28 cellular contexts compared by ENCODE assay signal in the genomic region with DNA sequence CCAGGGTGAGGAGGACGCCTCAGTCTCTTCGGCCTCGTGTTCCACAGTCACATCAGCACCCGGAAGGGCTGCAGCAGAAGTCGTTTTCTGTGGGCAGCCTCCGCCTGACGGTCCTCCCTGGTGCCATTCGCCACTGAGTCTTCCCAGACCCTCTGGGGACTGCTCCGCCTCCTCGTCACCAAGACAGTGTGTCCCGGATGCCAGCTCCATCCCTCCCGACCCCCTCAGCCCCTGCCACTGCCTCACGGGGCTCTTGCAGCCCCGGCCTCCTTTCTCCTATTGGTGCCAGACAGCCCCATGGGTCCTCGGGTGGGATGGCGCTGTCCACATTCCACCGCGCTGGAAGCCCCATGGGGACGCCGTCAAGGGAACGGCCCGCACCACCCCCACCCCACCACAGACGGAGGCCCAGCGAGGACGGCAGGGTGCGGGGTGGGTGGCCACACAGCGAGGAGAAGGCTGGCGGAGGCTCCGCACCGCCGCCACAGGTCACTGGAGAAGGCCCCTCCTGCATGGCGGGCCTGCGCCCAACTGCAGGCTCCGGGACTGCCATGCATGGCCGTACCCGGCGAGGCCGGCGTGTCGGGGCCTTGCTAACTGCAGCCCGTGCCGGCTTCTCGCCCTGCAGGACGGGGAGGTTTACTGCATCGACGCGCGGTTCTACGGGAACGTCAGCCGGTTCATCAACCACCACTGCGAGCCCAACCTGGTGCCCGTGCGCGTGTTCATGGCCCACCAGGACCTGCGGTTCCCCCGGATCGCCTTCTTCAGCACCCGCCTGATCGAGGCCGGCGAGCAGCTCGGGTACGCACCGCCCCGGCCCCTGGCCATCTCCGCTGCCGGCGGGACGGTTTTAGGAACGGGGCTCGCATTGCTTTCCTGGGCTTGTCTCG. TPM values are rescaled to one million over a fixed set of nuclear protein-coding genes. Genes with fewer than 3 reads are reported as not detected.
DNase-seq lines count a peak whose midpoint lies in the region; ATAC-seq, FAIRE-seq and TF ChIP-seq lines count a peak whose summit lies in the region.
"Had no signal": no experiment of that assay in that cellular context is flagged by ENCODE, and none has a peak within 500 bp of the region (broad histone marks: within the 10 kb centered on the region; RNA-seq: fewer than 3 reads in every experiment).

No MANE protein-coding gene starts in this region.

- no peak overlapping the region for H4K91ac ChIP-seq in H1 (replicated peaks; ENCODE audit: insufficient read length, low read length)
- H4K91ac ChIP-seq in H9 (ENCODE audit: insufficient read length, low read depth, low read length): no peak overlapping the region

- no peak for TF ChIP-seq RAD21 in H1 (IDR thresholded peaks at IDR 0.05 in 1 of 2, conservative IDR thresholded peaks at IDR 0.05 in 1 of 2; ENCODE audit: low read depth in 2 of 2, low read length in 2 of 2)

- H3K4ac ChIP-seq in H1 (replicated peaks; ENCODE audit: insufficient read length, low read depth, low read length): no peak overlapping the region
- no peak overlapping the region for H3K4ac ChIP-seq in H9 (ENCODE audit: low read depth, low read length)

- in situ Hi-C loops in Panc1 (cut with HindIII; ENCODE audit: low pct_unique_long_range_greater_than_20kb, low sequenced_read_pairs): no loop called here

- H3K27me3 ChIP-seq in GM23338 (ENCODE audit: insufficient read depth) (no peaks in the 10 kb centered on the region), Panc1 (ENCODE audit: control insufficient read depth, insufficient read depth, low read length) (no peaks in the 10 kb centered on the region), H1 (replicated peaks in 1 of 4; ENCODE audit: control insufficient read depth in 3 of 4, extremely low read depth in 1 of 4, insufficient read depth in 3 of 4, low read length in 3 of 4) (no peaks in the 10 kb centered on the region), H9 (ENCODE audit: insufficient read depth, low read length) (no peaks in the 10 kb centered on the region)
- H3K27me3 ChIP-seq: BLaER1 treated with 17β-estradiol and CSF1 and Interleukin-3, amounts not matched to agents 10 nM and 100 nM had no signal

- H3K23me2 ChIP-seq in H1 (ENCODE audit: low read depth, low read length) (no peaks in the 10 kb centered on the region), H9 (ENCODE audit: insufficient read length, low read depth, low read length, poor library complexity, severe bottlenecking) (no peaks in the 10 kb centered on the region)

- no peak overlapping the region for H3K4me3 Mint-ChIP-seq in GM23338
- no peak overlapping the region for H3K4me3 Mint-ChIP-seq in H9
- no peak overlapping the region for H3K4me3 Mint-ChIP-seq in T-cell
- H3K4me3 Mint-ChIP-seq: CD4-positive, alpha-beta T cell had no signal

- H2AFZ ChIP-seq in GM23338: no peak overlapping the region
- no peak overlapping the region for H2AFZ ChIP-seq in H1 (ENCODE audit: low read length)
- no peak overlapping the region for H2AFZ ChIP-seq in H9 (ENCODE audit: low read length)

- H3K79me2 ChIP-seq in GM23338 (replicated peaks; ENCODE audit: insufficient read depth) (peaks cover 17% of the 10 kb centered on the region), H1 (ENCODE audit: control insufficient read depth in 1 of 2, insufficient read depth in 2 of 2, low read length in 2 of 2) (peaks cover 0 to 5% of the 10 kb centered on the region in 2 experiments; a peak in 1 of 4 replicates), H9 (ENCODE audit: insufficient read depth, low read length) (no peaks in the 10 kb centered on the region)

- peaks cover 4% of the 10 kb centered on the region; the same call in 1 of the 2 replicates for H3F3A ChIP-seq in GM23338 (replicated peaks; ENCODE audit: low read depth)

- H3K27ac Mint-ChIP-seq in GM23338 (no peak overlapping the region), H9 (no peak overlapping the region), T-cell (no peak overlapping the region)
- H3K27ac Mint-ChIP-seq: CD4-positive, alpha-beta T cell had no signal

- ATAC-seq in GM23338: peak; percentile 21
- ATAC-seq in Panc1: 0 out of 2 replicates have a peak, but pooled peaks have one; percentile 39
- no peak for ATAC-seq in sciatic nerve
- no peak for ATAC-seq in T-cell (replicated peaks in 1 of 4)
- no peak for ATAC-seq in GM19463 (IDR thresholded peaks at IDR 0.05; ENCODE audit: unreplicated experiment)
- ATAC-seq: A549 had no signal

- POLR2A ChIA-PET in Panc1 (lab: Charles Lee) (no interaction called here), H1 (lab: Charles Lee; ENCODE audit: partially characterized antibody) (no interaction called here), T-cell (lab: Charles Lee) (no interaction called here)

- H2AK5ac ChIP-seq in H1 (ENCODE audit: low read depth, low read length): no peak overlapping the region
- H2AK5ac ChIP-seq in H9 (ENCODE audit: insufficient read length, low read length): no peak overlapping the region

- BruUV-seq in Panc1 (replicated peaks; lab: Mats Ljungman, UMichigan): no TSS peak

- TF ChIP-seq POLR2A in H1 (IDR thresholded peaks at IDR 0.05; ENCODE audit: control extremely low read depth in 1 of 2, low read depth in 2 of 2, low read length in 2 of 2): no peak

- H3K4me3 ChIP-seq in GM23338 (no peak overlapping the region), Panc1 (ENCODE audit: low read depth in 2 of 2, low read length in 2 of 2) (no peak overlapping the region), H1 (ENCODE audit: extremely low read depth in 1 of 4, insufficient read depth in 2 of 4, low read depth in 3 of 4, low read length in 4 of 4) (no peak overlapping the region)
- H3K4me3 ChIP-seq: A549; BLaER1 treated with 17β-estradiol and CSF1 and Interleukin-3, amounts not matched to agents 10 nM and 100 nM had no signal

- H3K4me1 Mint-ChIP-seq in GM23338 (no peaks in the 10 kb centered on the region; the same call in 2 of the 3 replicates), H9 (no peaks in the 10 kb centered on the region), T-cell (peaks cover 0 to 5% (median 0%) of the 10 kb centered on the region in 3 donors)

- no peak for FAIRE-seq in H1 (lab: Jason Lieb, UNC)
- FAIRE-seq: A549, D721Med, H54 had no signal

- no peaks in the 10 kb centered on the region; the same call in 2 of the 3 replicates for H3K9me3 Mint-ChIP-seq in GM23338
- 0 out of 5 replicates have a peak, but pooled peaks cover 0 to 2% of the 10 kb centered on the region in 2 experiments for H3K9me3 Mint-ChIP-seq in H9
- H3K9me3 Mint-ChIP-seq in T-cell: no peaks in the 10 kb centered on the region
- H3K9me3 Mint-ChIP-seq: CD4-positive, alpha-beta T cell had no signal

- H3K9ac ChIP-seq in H1 (replicated peaks in 1 of 4; ENCODE audit: extremely low read depth in 1 of 4, low read depth in 3 of 4, low read length in 3 of 4): no peak overlapping the region
- no peak overlapping the region for H3K9ac ChIP-seq in H9 (ENCODE audit: extremely low read depth, insufficient read length, low read length)
- H3K9ac ChIP-seq: BLaER1 treated with 17β-estradiol and CSF1 and Interleukin-3, amounts not matched to agents 10 nM and 100 nM; KMS-11; SK-N-SH had no signal

- intact Hi-C loops in Panc1 (cut with micrococcal nuclease; ENCODE audit: unreplicated experiment) (no loop called here), sciatic nerve (cut with DNase I) (no loop called here), head of caudate nucleus (cut with DNase I) (no loop called here)

- TF ChIP-seq EP300 in H1 (IDR thresholded peaks at IDR 0.05; ENCODE audit: borderline replicate concordance in 1 of 2, low read depth in 2 of 2, low read length in 2 of 2): no peak

- H3K27me3 Mint-ChIP-seq in GM23338 (ENCODE audit: insufficient read depth, low read depth, poor library complexity) (peaks cover 5% of the 10 kb centered on the region), H9 (ENCODE audit: low read depth) (no peaks in the 10 kb centered on the region), T-cell (no peaks in the 10 kb centered on the region)
- H3K27me3 Mint-ChIP-seq: CD4-positive, alpha-beta T cell had no signal

- H3K56ac ChIP-seq in H1 (replicated peaks; ENCODE audit: insufficient read length, low read depth, low read length): no peak overlapping the region
- H3K56ac ChIP-seq in H9 (ENCODE audit: insufficient read length, low read depth, low read length): no peak overlapping the region

- H3K79me1 ChIP-seq in H1 (ENCODE audit: low read depth, low read length): no peaks in the 10 kb centered on the region; the same call in 1 of the 2 replicates
- H3K79me1 ChIP-seq in H9 (ENCODE audit: insufficient read depth, low read depth, low read length, poor library complexity, severe bottlenecking): no peaks in the 10 kb centered on the region

- H3K4me1 ChIP-seq in GM23338 (ENCODE audit: insufficient read depth) (no peaks in the 10 kb centered on the region; the same call in 1 of the 2 replicates), Panc1 (ENCODE audit: control insufficient read depth, insufficient read depth, low read length) (no peaks in the 10 kb centered on the region), H1 (replicated peaks in 1 of 4; ENCODE audit: control insufficient read depth in 3 of 4, insufficient read depth in 4 of 4, low read length in 3 of 4) (no peaks in the 10 kb centered on the region; a peak in 1 of 7 replicates), H9 (ENCODE audit: insufficient read depth, low read length) (no peaks in the 10 kb centered on the region)
- H3K4me1 ChIP-seq: A549 had no signal

- no peak overlapping the region for H2BK20ac ChIP-seq in H1 (ENCODE audit: low read length)
- H2BK20ac ChIP-seq in H9 (ENCODE audit: low read depth, low read length, poor library complexity, severe bottlenecking): no peak overlapping the region

- H3K27ac ChIP-seq in GM23338 (ENCODE audit: low read depth) (no peak overlapping the region), Panc1 (ENCODE audit: low read length) (no peak overlapping the region), H1 (ENCODE audit: low read depth, low read length) (no peak overlapping the region), H9 (ENCODE audit: insufficient read length, low read depth, low read length) (no peak overlapping the region)
- H3K27ac ChIP-seq: A549; BLaER1 treated with 17β-estradiol and CSF1 and Interleukin-3, amounts not matched to agents 10 nM and 100 nM; KMS-11; RWPE1 had no signal

- H3K36me3 ChIP-seq in GM23338 (ENCODE audit: insufficient read depth): peaks cover 7% of the 10 kb centered on the region; the same call in 1 of the 2 replicates
- no peaks in the 10 kb centered on the region for H3K36me3 ChIP-seq in Panc1 (ENCODE audit: control insufficient read depth, insufficient read depth, low read length)
- H3K36me3 ChIP-seq in H1 (ENCODE audit: control insufficient read depth in 2 of 4, insufficient read depth in 4 of 4, low read length in 3 of 4): peaks cover 5 to 25% (median 8%) of the 10 kb centered on the region in 4 experiments; a peak in 7 of 8 replicates

- CTCF ChIA-PET in Panc1 (lab: Charles Lee): no interaction called here
- CTCF ChIA-PET in H1 (lab: Charles Lee; ENCODE audit: partially characterized antibody): interaction anchor here (0.6 to 0.7 kb wide), 2 partner anchors 47 to 143 kb away, joined by 3 read pairs; no protein-coding TSS in a partner anchor
- CTCF ChIA-PET in T-cell (lab: Charles Lee): no interaction called here

- DNase-seq in GM23338 (ENCODE audit: low spot score): peak; percentile 45
- no peak for DNase-seq in Panc1 (ENCODE audit: low read depth, low spot score)
- no peak for DNase-seq in H1 (ENCODE audit: low read depth in 1 of 2, low spot score in 2 of 2)
- peak; percentile 50 for DNase-seq in sciatic nerve (ENCODE audit: low spot score)
- DNase-seq in H9: no peak
- DNase-seq in head of caudate nucleus: no peak
- DNase-seq in T-cell: no peak
- DNase-seq: AML-193; CD4-positive, alpha-beta T cell; DMS53; IMR-90; NCI-H1048; NCI-H1417; NCI-H1694; NCI-H2029 treated with DMSO at 0.1 percent for 48 hours; NCI-H2227 treated with DMSO at 0.1 percent for 48 hours; NCI-H526 treated with DMSO at 0.1 percent for 48 hours; SIG-M5; SK-N-SH; SW 1271 had no signal

- 96% methylated on average over 53 of the region's 73 CpGs; no CpG with 5 or more reads in 1 of the 2 experiments for WGBS in H1 (ENCODE audit: extremely low coverage in 1 of 2, insufficient coverage in 1 of 2, insufficient read length in 1 of 2, insufficient replicate concordance in 2 of 2, low coverage in 1 of 2, low lambda C conversion rate in 2 of 2, missing lambda C conversion rate in 1 of 2), 2 experiments
- no CpG with 5 or more reads among the region's 73 CpGs for WGBS in H9 (ENCODE audit: extremely low coverage, insufficient read length, low lambda C conversion rate)

- H3T11ph ChIP-seq in H9 (ENCODE audit: low read length): no peak overlapping the region

- H3K9me3 ChIP-seq in Panc1 (ENCODE audit: control insufficient read depth, insufficient read depth, low read depth, low read length): no peaks in the 10 kb centered on the region
- H3K9me3 ChIP-seq in H1 (ENCODE audit: insufficient read depth in 2 of 2, low read depth in 1 of 2, low read length in 1 of 2): no peaks in the 10 kb centered on the region
- no peaks in the 10 kb centered on the region for H3K9me3 ChIP-seq in H9 (ENCODE audit: control insufficient read depth, low read depth, low read length)
- H3K9me3 ChIP-seq: A549; BLaER1 treated with 17β-estradiol and CSF1 and Interleukin-3, amounts not matched to agents 10 nM and 100 nM; SK-N-SH had no signal

- TF ChIP-seq CTCF in GM23338 (conservative IDR thresholded peaks at IDR 0.05; ENCODE audit: low read depth in 2 of 2): no peak; a peak in 1 of 4 replicates
- TF ChIP-seq CTCF in Panc1 (IDR thresholded peaks at IDR 0.05): no peak
- no peak for TF ChIP-seq CTCF in H1 (IDR thresholded peaks at IDR 0.05; ENCODE audit: control extremely low read depth in 1 of 3, insufficient read depth in 1 of 3, low read depth in 1 of 3, low read length in 3 of 3)
- no peak for TF ChIP-seq CTCF in H9 (conservative IDR thresholded peaks at IDR 0.05)

- H3K23ac ChIP-seq in H1 (ENCODE audit: insufficient read length) (no peak overlapping the region), H9 (ENCODE audit: insufficient read length, low read depth, low read length) (no peak overlapping the region)

- H2BK5ac ChIP-seq in H1 (ENCODE audit: low read depth, low read length) (no peak overlapping the region), H9 (ENCODE audit: insufficient read length, low read length) (no peak overlapping the region)

- H2BK12ac ChIP-seq in H1 (ENCODE audit: low read depth, low read length) (no peak overlapping the region), H9 (ENCODE audit: insufficient read length, low read depth, low read length) (no peak overlapping the region)

- no peaks in the 10 kb centered on the region for H3K9me2 ChIP-seq in GM23338 (ENCODE audit: insufficient read depth)
- H3K9me2 ChIP-seq: SK-N-SH had no signal

- peak overlapping the region; percentile 86; the same call in 1 of the 2 replicates for H4K8ac ChIP-seq in H1 (ENCODE audit: extremely low read depth, insufficient read depth, low read length)
- no peak overlapping the region for H4K8ac ChIP-seq in H9 (replicated peaks; ENCODE audit: insufficient read length, low read depth, low read length)

- no peak overlapping the region for H2BK120ac ChIP-seq in H1 (replicated peaks; ENCODE audit: low read depth, low read length)
- H2BK120ac ChIP-seq in H9 (ENCODE audit: low read depth, low read length, poor library complexity, severe bottlenecking): no peak overlapping the region

- peaks cover 48% of the 10 kb centered on the region for H3K36me3 Mint-ChIP-seq in GM23338 (ENCODE audit: low read depth)
- H3K36me3 Mint-ChIP-seq in H9 (ENCODE audit: insufficient read depth in 1 of 3, low read depth in 3 of 3): peaks cover 31 to 55% (median 52%) of the 10 kb centered on the region in 3 experiments
- H3K36me3 Mint-ChIP-seq in T-cell: peaks cover 29% of the 10 kb centered on the region

- H3K18ac ChIP-seq in H1 (ENCODE audit: extremely low read depth, low read length): no peak overlapping the region
- no peak overlapping the region for H3K18ac ChIP-seq in H9 (ENCODE audit: insufficient read length, low read depth, low read length)

- H3K4me2 ChIP-seq in GM23338 (no peak overlapping the region), H1 (ENCODE audit: insufficient read depth in 1 of 2, low read depth in 2 of 2, low read length in 2 of 2) (no peak overlapping the region), H9 (ENCODE audit: insufficient read depth, insufficient read length, low read length) (no peak overlapping the region)
- H3K4me2 ChIP-seq: A549; BLaER1 treated with 17β-estradiol and CSF1 and Interleukin-3, amounts not matched to agents 10 nM and 100 nM; KMS-11; SK-N-SH had no signal

- H4K5ac ChIP-seq in H1 (ENCODE audit: insufficient read length, low read depth, low read length) (no peak overlapping the region), H9 (ENCODE audit: insufficient read length, low read depth, low read length) (no peak overlapping the region)

- H3K14ac ChIP-seq in H1 (ENCODE audit: insufficient read length) (no peak overlapping the region), H9 (ENCODE audit: insufficient read depth, low read length) (no peak overlapping the region; the same call in 1 of the 2 replicates)

- peaks cover 3% of the 10 kb centered on the region for H4K20me1 ChIP-seq in GM23338 (replicated peaks; ENCODE audit: insufficient read depth)
- peaks cover 1 to 2% of the 10 kb centered on the region in 2 experiments for H4K20me1 ChIP-seq in H1 (replicated peaks in 1 of 2; ENCODE audit: control insufficient read depth in 1 of 2, insufficient read depth in 2 of 2, low read length in 2 of 2)
- H4K20me1 ChIP-seq in H9 (ENCODE audit: control insufficient read depth, insufficient read depth, insufficient read length): no peaks in the 10 kb centered on the region

- no peak overlapping the region for H2BK15ac ChIP-seq in H1 (ENCODE audit: low read length)
- no peak overlapping the region for H2BK15ac ChIP-seq in H9 (ENCODE audit: low read depth, low read length)

RNA-seq across cellular contexts. Expression of gene CACNA1B, which starts 43.6 kb away (rescaled TPM):
- 8.0 and 10.4 TPM in 2 replicates for total RNA-seq in GM23338 (2014; rRNA removed; shearing (Covaris generic))
- 1.1 and 1.2 TPM in 2 replicates for polyA plus RNA-seq in GM23338 (2016; fragmentation: Nextera tagmentation; extraction: Ambion mirVana)
- 0.49 TPM for total RNA-seq in Panc1 (2021; ENCODE audit: unreplicated experiment)
- polyA plus RNA-seq in Panc1 (2012; ENCODE audit: insufficient read length): 0.36 TPM
- total RNA-seq in H1 (2021; fragmentation: NEBNext Ultra II Directional; extraction: Animal tissue kit (Norgen Biotek cat#: 25700)): 5.1 and 5.7 TPM in 2 replicates
- polyA plus RNA-seq in H1 (2011; rRNA removed): 1.5 and 2.6 TPM in 2 replicates
- 1.3 TPM for polyA plus RNA-seq in H1 (2011; cell fraction: cytosol; rRNA removed)
- polyA plus RNA-seq in H1 (2011; cell fraction: nucleus; rRNA removed): 7.9 TPM
- polyA plus RNA-seq in H1 (2012, experiment 1 of 2): 1.6 to 2.3 TPM (median 2.0 TPM) in 4 replicates
- 0.79 TPM for polyA plus RNA-seq in H1 (2012, experiment 2 of 2)
- 2.8 TPM for polyA plus RNA-seq in H1 (2013, experiment 1 of 2)
- 2.8 TPM for polyA plus RNA-seq in H1 (2013, experiment 2 of 2)
- polyA minus RNA-seq in H1 (2011; rRNA and poly(A)+ RNA removed): 7.0 and 8.0 TPM in 2 replicates
- polyA minus RNA-seq in H1 (2011; cell fraction: cytosol; rRNA and poly(A)+ RNA removed): 2.8 TPM
- 10.6 TPM for polyA minus RNA-seq in H1 (2011; cell fraction: nucleus; rRNA and poly(A)+ RNA removed)
- total RNA-seq in sciatic nerve: 0.09 TPM
- total RNA-seq in H9 (2021): 6.5 and 7.8 TPM in 2 replicates
- total RNA-seq in T-cell: under 1 TPM in 3 of 5 donors, not detected in 2; 0.03 to 0.09 (median 0.03) TPM
- total RNA-seq: CD4-positive, alpha-beta T cell; IMR-90; NCI-H460 had no signal

Comparison
In these comparisons a context has a peak if more than half of its experiments do, and no peak if none do; other contexts are left out.
1. ATAC-seq: peak in GM23338 (single experiment) and Panc1 (single experiment); none in sciatic nerve (single experiment), T-cell (0 of 4) and GM19463 (single experiment).
2. DNase-seq: peak in GM23338 (single experiment) and sciatic nerve (single experiment); none in Panc1 (single experiment), H1 (0 of 2), H9 (single experiment), head of caudate nucleus (0 of 42) and T-cell (0 of 34).